In the genomic region with DNA sequence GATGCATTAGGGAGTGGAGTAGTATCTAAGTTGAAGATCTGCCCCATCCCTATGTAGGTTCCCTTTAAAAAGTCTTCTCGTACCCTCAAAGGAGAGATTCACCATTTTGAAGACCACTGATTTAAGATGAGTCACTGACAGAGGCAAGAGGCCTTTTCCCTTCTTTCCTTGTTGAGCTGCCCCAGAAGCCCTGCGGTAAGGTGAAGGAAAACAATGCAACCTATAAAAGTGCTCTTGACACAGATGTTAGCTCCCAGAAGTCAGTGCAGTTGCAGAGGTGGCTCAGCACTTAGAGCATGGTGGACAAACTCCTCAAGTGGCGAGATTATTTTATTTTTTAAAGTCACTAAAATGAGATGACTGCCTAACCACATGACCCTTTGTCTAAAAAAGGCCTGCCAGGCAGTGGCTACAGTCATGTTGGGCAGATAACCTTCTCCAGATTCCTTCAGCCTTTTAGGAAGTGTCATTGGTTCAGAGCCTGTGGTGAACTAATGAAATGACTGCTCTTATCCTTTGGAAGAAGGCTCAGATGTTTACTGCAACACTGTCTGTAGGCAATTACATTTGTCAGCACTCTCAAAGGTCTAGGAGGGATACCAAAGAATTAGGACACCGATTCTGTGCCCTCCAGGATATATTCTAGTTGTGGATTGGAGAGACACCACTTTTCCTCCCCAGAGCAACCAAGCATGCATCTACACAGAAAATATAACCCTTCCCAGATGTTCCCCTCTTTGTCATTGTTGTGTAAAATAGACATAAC, we compare ENCODE assay signal across 1 cellular context.
TF ChIP-seq lines count a peak whose summit lies in the region.

No MANE protein-coding gene starts in this region.

TF ChIP-seq in GM12878, 131 proteins besides CTCF, POLR2A, EP300 and RAD21:
- no peak for TF ChIP-seq PBX3 (IDR thresholded peaks at IDR 0.05; ENCODE audit: insufficient replicate concordance, low read depth, low read length)
